Comparison of ENCODE assay signal across 1 cellular context in the genomic region with DNA sequence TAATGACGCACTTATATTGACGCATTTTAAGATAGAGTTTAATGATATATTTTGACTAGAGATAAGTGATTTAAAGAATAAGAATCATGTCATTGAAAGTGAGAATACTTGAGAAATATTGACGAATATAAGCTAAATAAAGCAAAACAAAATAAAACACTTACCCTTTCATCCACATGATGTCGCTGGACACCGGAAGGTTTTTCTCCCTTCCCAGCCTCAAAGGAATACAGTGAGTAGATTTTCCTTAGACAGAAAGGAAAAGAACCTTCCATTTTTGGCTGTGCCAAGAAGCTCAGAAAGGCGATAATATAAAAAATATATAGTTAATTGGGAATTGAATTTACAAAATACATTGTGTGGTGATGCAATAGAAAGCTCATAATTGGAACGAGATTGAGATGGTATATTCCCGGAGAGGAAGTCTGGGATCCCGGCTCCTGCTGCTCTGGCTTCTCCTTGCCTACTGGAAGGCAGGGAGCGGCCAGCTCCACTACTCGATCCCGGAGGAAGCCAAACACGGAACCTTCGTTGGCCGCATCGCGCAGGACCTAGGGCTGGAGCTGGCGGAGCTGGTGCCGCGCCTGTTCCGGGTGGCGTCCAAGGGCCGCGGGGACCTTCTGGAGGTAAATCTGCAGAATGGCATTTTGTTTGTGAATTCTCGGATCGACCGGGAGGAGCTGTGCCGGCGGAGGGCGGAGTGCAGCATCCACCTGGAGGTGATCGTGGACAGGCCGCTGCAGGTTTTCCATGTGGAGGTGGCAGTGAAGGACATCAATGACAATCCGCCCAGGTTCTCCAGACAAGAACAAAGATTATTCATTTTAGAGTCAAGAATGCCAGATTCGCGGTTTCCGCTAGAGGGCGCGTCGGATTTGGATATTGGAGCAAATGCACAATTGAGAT.
TF ChIP-seq lines count a peak whose summit lies in the region.

A gene (plus strand): TSS at position 239 of the 906 bp plus-strand sequence.

TF ChIP-seq in IMR-90, 13 proteins besides CTCF, POLR2A, EP300 and RAD21 (continued from another document):
- TF ChIP-seq, protein P1, sequence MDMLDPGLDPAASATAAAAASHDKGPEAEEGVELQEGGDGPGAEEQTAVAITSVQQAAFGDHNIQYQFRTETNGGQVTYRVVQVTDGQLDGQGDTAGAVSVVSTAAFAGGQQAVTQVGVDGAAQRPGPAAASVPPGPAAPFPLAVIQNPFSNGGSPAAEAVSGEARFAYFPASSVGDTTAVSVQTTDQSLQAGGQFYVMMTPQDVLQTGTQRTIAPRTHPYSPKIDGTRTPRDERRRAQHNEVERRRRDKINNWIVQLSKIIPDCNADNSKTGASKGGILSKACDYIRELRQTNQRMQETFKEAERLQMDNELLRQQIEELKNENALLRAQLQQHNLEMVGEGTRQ (IDR thresholded peaks at IDR 0.05; ENCODE audit: low read depth, low read length): no peak
- TF ChIP-seq MAZ (IDR thresholded peaks at IDR 0.05; ENCODE audit: borderline replicate concordance, low read depth, low read length): no peak
- TF ChIP-seq MAFK (IDR thresholded peaks at IDR 0.05; ENCODE audit: low read depth, low read length): no peak
